Comparison of ENCODE assay signal across 26 cellular contexts in the genomic region with DNA sequence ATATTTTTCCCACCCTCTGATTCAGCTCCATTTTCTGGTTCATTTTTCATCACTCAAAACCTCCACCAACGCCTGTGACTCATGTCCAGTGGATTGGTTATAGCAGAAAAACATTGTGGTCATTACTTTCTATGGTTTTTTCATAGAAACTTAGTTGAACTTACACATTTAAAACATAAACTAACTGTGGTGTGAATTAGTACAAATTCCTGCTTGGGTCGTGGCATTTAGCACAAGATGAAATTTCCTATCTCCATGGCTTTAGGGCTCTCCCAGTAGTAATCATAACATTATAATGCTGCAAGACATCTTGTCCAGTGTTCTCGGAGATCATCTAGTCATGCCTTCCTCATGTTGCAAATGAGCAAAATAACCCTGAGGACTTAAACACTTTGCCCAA. TPM values are rescaled to one million over a fixed set of nuclear protein-coding genes. Genes with fewer than 3 reads are reported as not detected.
DNase-seq lines count a peak whose midpoint lies in the region; ATAC-seq and TF ChIP-seq lines count a peak whose summit lies in the region.
"Had no signal": no experiment of that assay in that cellular context is flagged by ENCODE, and none has a peak within 500 bp of the region (broad histone marks: within the 10 kb centered on the region; RNA-seq: fewer than 3 reads in every experiment).

No MANE protein-coding gene starts in this region.

- peak; percentile 57 for DNase-seq in ELR (ENCODE audit: low read depth)
- no peak for DNase-seq in adrenal gland
- DNase-seq in iris pigment epithelial cell (ENCODE audit: low read depth) = peak; percentile 59
- DNase-seq in activated naive CD4-positive, alpha-beta T cell treated with anti-CD3 and anti-CD28 coated beads, Interleukin-2, amount 50 U/mL, for 72 hours (ENCODE audit: low spot score in 2 of 2) = no peak
- no peak for DNase-seq in substantia nigra (lab: John Stamatoyannopoulos, UW)
- DNase-seq: activated T-cell treated with anti-CD3 and anti-CD28 coated beads, Interleukin-2, amount 50 U/mL, for 72 hours; CD8-positive, alpha-beta T cell; DMS79; erythroblast; H7; left ventricle myocardium superior; MV-4-11; NCI-H187; NCI-H345; stimulated activated naive CD4-positive, alpha-beta T cell; T1000; upper lobe of left lung had no signal

- no peak for TF ChIP-seq CTCF in adrenal gland (IDR thresholded peaks at IDR 0.05)

- H3K36me3 ChIP-seq in adrenal gland (replicated peaks in 1 of 2) = no peaks in the 10 kb centered on the region
- H3K36me3 ChIP-seq: cardiac muscle cell, neutrophil, upper lobe of left lung had no signal

- H3K27ac ChIP-seq in adrenal gland = peak overlapping the region in 4 of 5 donors; percentile 14 to 81 (median 64)
- no peak overlapping the region for H3K27ac ChIP-seq in substantia nigra (ENCODE audit: low read depth, low read length, poor library complexity, severe bottlenecking)
- H3K27ac ChIP-seq: cardiac muscle cell, neutrophil, upper lobe of left lung had no signal

- no peaks in the 10 kb centered on the region for H3K9me3 ChIP-seq in adrenal gland (replicated peaks in 1 of 3)
- H3K9me3 ChIP-seq: neutrophil, upper lobe of left lung had no signal

- 53 to 60% (median 56%) methylated on average over 3 of the region's 3 CpGs for WGBS in adrenal gland, 4 donors

- H3K4me3 ChIP-seq in adrenal gland = no peak overlapping the region
- H3K4me3 ChIP-seq: cardiac muscle cell, upper lobe of left lung had no signal

- no peaks in the 10 kb centered on the region for H3K27me3 ChIP-seq in adrenal gland
- H3K27me3 ChIP-seq: cardiac muscle cell, upper lobe of left lung had no signal

- intact Hi-C loops in adrenal gland (cut with DNase I) = no loop called here

- no peaks in the 10 kb centered on the region for H3K9me3 Mint-ChIP-seq in activated naive CD4-positive, alpha-beta T cell treated with anti-CD3 and anti-CD28 coated beads, Interleukin-2, amount 50 U/mL, for 72 hours
- H3K9me3 Mint-ChIP-seq: activated T-cell treated with anti-CD3 and anti-CD28 coated beads, Interleukin-2, amount 50 U/mL, for 72 hours; CD8-positive, alpha-beta T cell; IgD-negative memory B cell had no signal

- H3K4me1 ChIP-seq in adrenal gland (replicated peaks in 1 of 2) = peaks cover 22 to 39% of the 10 kb centered on the region in 2 donors

- no peak overlapping the region for H3K27ac Mint-ChIP-seq in activated naive CD4-positive, alpha-beta T cell treated with anti-CD3 and anti-CD28 coated beads, Interleukin-2, amount 50 U/mL, for 72 hours
- H3K27ac Mint-ChIP-seq: activated naive CD8-positive, alpha-beta T cell; activated T-cell treated with anti-CD3 and anti-CD28 coated beads, Interleukin-2, amount 50 U/mL, for 72 hours; CD8-positive, alpha-beta T cell; IgD-negative memory B cell had no signal

- no peaks in the 10 kb centered on the region for H3K36me3 Mint-ChIP-seq in activated naive CD4-positive, alpha-beta T cell treated with anti-CD3 and anti-CD28 coated beads, Interleukin-2, amount 50 U/mL, for 72 hours
- H3K36me3 Mint-ChIP-seq: activated naive CD8-positive, alpha-beta T cell; CD8-positive, alpha-beta T cell; IgD-negative memory B cell had no signal

- ATAC-seq in activated naive CD4-positive, alpha-beta T cell treated with anti-CD3 and anti-CD28 coated beads, Interleukin-2, amount 50 U/mL, for 72 hours = no peak
- ATAC-seq in HG02571 (IDR thresholded peaks at IDR 0.05; ENCODE audit: unreplicated experiment) = no peak
- ATAC-seq: activated CD4-positive, CD25-positive, alpha-beta regulatory T cell treated with anti-CD3 and anti-CD28 coated beads, Interleukin-2, amount 50 U/mL, for 24 hours; CD8-positive, alpha-beta T cell; SK-N-SH treated with all-trans-retinoic acid at 6 μM for 48 hours had no signal

- TF ChIP-seq POLR2A in adrenal gland (IDR thresholded peaks at IDR 0.05) = no peak

RNA-seq across cellular contexts. Expression of gene RNASE7, which starts 7.1 kb away (rescaled TPM):
- under 1 TPM in 1 of 8 donors, not detected in 7; 0.34 TPM for total RNA-seq in adrenal gland
- polyA plus RNA-seq in adrenal gland = under 1 TPM in 1 of 3 donors, not detected in 2; 0.20 TPM
- not detected for total RNA-seq in activated naive CD4-positive, alpha-beta T cell treated with anti-CD3 and anti-CD28 coated beads, Interleukin-2, amount 50 U/mL, for 72 hours
- total RNA-seq: activated T-cell treated with anti-CD3 and anti-CD28 coated beads, Interleukin-2, amount 50 U/mL, for 72 hours; cardiac muscle cell; CD8-positive, alpha-beta T cell; H7; left ventricle myocardium superior; renal cortical epithelial cell; upper lobe of left lung had no signal
- polyA plus RNA-seq: cardiac muscle cell, IgD-negative memory B cell had no signal

RNA-seq across cellular contexts. Expression of gene RNASE8, which starts 8.4 kb away (rescaled TPM):
- total RNA-seq in adrenal gland = not detected
- not detected for polyA plus RNA-seq in adrenal gland
- not detected for total RNA-seq in activated naive CD4-positive, alpha-beta T cell treated with anti-CD3 and anti-CD28 coated beads, Interleukin-2, amount 50 U/mL, for 72 hours
- total RNA-seq: activated T-cell treated with anti-CD3 and anti-CD28 coated beads, Interleukin-2, amount 50 U/mL, for 72 hours; cardiac muscle cell; CD8-positive, alpha-beta T cell; H7; left ventricle myocardium superior; mucosa of gallbladder; renal cortical epithelial cell; upper lobe of left lung had no signal
- polyA plus RNA-seq: cardiac muscle cell, IgD-negative memory B cell had no signal

RNA-seq across cellular contexts. Expression of gene RNASE13, which starts 14.7 kb away (rescaled TPM):
- under 1 TPM in 1 of 8 donors, not detected in 7; 0.27 TPM for total RNA-seq in adrenal gland
- polyA plus RNA-seq in adrenal gland = under 1 TPM in 1 of 3 donors, not detected in 2; 0.03 TPM
- total RNA-seq in activated naive CD4-positive, alpha-beta T cell treated with anti-CD3 and anti-CD28 coated beads, Interleukin-2, amount 50 U/mL, for 72 hours = not detected
- total RNA-seq: activated T-cell treated with anti-CD3 and anti-CD28 coated beads, Interleukin-2, amount 50 U/mL, for 72 hours; cardiac muscle cell; CD8-positive, alpha-beta T cell; H7; left ventricle myocardium superior; renal cortical epithelial cell; upper lobe of left lung had no signal
- polyA plus RNA-seq: cardiac muscle cell, IgD-negative memory B cell had no signal

RNA-seq across cellular contexts. Expression of gene TPPP2, which starts 19.2 kb away (rescaled TPM):
- total RNA-seq in adrenal gland = 1 to 10 TPM in 2 of 8 donors, under 1 TPM in 1, not detected in 5; 0.31 to 1.1 (median 1.0) TPM
- polyA plus RNA-seq in adrenal gland = under 1 TPM in 2 of 3 donors, not detected in 1; 0.44 to 0.80 TPM
- total RNA-seq in activated naive CD4-positive, alpha-beta T cell treated with anti-CD3 and anti-CD28 coated beads, Interleukin-2, amount 50 U/mL, for 72 hours = not detected
- total RNA-seq: activated T-cell treated with anti-CD3 and anti-CD28 coated beads, Interleukin-2, amount 50 U/mL, for 72 hours; CD8-positive, alpha-beta T cell; H7; renal cortical epithelial cell; upper lobe of left lung had no signal
- polyA plus RNA-seq: IgD-negative memory B cell had no signal

RNA-seq across cellular contexts. Expression of gene ARHGEF40, which starts 20.8 kb away (rescaled TPM):
- 100 to 1,000 TPM; 108 to 258 (median 151) TPM for total RNA-seq in adrenal gland
- 100 to 1,000 TPM; 126 to 148 (median 137) TPM for polyA plus RNA-seq in adrenal gland
- under 1 TPM in 1 of 2 donors, not detected in 1; 0.23 TPM for total RNA-seq in activated naive CD4-positive, alpha-beta T cell treated with anti-CD3 and anti-CD28 coated beads, Interleukin-2, amount 50 U/mL, for 72 hours
- polyA plus RNA-seq: IgD-negative memory B cell had no signal

Comparison
In these comparisons a context has a peak if more than half of its experiments do, and no peak if none do; other contexts are left out.
1. DNase-seq: peak in ELR (single experiment) and iris pigment epithelial cell (single experiment); none in adrenal gland (0 of 7), activated naive CD4-positive, alpha-beta T cell treated with anti-CD3 and anti-CD28 coated beads, Interleukin-2, amount 50 U/mL, for 72 hours (0 of 2) and substantia nigra (0 of 49).